ENCODE assay signal across 1 cellular context in the genomic region with DNA sequence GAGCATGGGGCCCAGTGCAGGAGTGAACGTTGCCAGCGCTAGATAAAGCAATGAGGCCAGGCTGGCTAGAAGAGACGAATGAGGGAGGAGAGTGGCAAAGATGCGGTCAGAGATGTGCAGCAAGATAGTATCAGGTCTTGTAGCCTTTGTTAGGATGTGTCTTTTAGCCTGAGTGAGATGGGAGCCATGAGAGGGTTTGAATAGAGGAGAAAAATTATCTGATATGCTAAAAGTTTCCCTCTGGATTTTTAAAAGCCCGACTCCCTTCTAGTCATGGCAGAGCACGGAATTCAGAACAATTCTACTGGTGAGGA.
TF ChIP-seq lines count a peak whose summit lies in the region.

No MANE protein-coding gene starts in this region.

TF ChIP-seq in GM23338, 12 proteins besides CTCF, POLR2A, EP300 and RAD21 (continued from another document):
- TF ChIP-seq, protein P1, sequence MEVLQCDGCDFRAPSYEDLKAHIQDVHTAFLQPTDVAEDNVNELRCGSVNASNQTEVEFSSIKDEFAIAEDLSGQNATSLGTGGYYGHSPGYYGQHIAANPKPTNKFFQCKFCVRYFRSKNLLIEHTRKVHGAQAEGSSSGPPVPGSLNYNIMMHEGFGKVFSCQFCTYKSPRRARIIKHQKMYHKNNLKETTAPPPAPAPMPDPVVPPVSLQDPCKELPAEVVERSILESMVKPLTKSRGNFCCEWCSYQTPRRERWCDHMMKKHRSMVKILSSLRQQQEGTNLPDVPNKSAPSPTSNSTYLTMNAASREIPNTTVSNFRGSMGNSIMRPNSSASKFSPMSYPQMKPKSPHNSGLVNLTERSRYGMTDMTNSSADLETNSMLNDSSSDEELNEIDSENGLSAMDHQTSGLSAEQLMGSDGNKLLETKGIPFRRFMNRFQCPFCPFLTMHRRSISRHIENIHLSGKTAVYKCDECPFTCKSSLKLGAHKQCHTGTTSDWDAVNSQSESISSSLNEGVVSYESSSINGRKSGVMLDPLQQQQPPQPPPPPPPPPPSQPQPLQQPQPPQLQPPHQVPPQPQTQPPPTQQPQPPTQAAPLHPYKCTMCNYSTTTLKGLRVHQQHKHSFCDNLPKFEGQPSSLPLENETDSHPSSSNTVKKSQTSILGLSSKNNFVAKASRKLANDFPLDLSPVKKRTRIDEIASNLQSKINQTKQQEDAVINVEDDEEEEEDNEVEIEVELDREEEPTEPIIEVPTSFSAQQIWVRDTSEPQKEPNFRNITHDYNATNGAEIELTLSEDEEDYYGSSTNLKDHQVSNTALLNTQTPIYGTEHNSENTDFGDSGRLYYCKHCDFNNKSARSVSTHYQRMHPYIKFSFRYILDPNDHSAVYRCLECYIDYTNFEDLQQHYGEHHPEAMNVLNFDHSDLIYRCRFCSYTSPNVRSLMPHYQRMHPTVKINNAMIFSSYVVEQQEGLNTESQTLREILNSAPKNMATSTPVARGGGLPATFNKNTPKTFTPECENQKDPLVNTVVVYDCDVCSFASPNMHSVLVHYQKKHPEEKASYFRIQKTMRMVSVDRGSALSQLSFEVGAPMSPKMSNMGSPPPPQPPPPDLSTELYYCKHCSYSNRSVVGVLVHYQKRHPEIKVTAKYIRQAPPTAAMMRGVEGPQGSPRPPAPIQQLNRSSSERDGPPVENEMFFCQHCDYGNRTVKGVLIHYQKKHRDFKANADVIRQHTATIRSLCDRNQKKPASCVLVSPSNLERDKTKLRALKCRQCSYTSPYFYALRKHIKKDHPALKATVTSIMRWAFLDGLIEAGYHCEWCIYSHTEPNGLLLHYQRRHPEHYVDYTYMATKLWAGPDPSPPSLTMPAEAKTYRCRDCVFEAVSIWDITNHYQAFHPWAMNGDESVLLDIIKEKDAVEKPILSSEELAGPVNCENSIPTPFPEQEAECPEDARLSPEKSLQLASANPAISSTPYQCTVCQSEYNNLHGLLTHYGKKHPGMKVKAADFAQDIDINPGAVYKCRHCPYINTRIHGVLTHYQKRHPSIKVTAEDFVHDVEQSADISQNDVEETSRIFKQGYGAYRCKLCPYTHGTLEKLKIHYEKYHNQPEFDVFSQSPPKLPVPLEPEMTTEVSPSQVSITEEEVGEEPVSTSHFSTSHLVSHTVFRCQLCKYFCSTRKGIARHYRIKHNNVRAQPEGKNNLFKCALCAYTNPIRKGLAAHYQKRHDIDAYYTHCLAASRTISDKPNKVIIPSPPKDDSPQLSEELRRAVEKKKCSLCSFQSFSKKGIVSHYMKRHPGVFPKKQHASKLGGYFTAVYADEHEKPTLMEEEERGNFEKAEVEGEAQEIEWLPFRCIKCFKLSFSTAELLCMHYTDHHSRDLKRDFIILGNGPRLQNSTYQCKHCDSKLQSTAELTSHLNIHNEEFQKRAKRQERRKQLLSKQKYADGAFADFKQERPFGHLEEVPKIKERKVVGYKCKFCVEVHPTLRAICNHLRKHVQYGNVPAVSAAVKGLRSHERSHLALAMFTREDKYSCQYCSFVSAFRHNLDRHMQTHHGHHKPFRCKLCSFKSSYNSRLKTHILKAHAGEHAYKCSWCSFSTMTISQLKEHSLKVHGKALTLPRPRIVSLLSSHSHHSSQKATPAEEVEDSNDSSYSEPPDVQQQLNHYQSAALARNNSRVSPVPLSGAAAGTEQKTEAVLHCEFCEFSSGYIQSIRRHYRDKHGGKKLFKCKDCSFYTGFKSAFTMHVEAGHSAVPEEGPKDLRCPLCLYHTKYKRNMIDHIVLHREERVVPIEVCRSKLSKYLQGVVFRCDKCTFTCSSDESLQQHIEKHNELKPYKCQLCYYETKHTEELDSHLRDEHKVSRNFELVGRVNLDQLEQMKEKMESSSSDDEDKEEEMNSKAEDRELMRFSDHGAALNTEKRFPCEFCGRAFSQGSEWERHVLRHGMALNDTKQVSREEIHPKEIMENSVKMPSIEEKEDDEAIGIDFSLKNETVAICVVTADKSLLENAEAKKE (CRISPR knock-in tag; IDR thresholded peaks at IDR 0.05), result no peak
- no peak for TF ChIP-seq EZH2phosphoT487 (IDR thresholded peaks at IDR 0.05; ENCODE audit: unreplicated experiment)
- no peak for TF ChIP-seq EZH2 (IDR thresholded peaks at IDR 0.05; ENCODE audit: low read depth, unreplicated experiment)
- no peak for TF ChIP-seq NANOG (IDR thresholded peaks at IDR 0.05; ENCODE audit: borderline replicate concordance)
- TF ChIP-seq ZNF331 (CRISPR knock-in tag; IDR thresholded peaks at IDR 0.05; ENCODE audit: low read depth), result no peak
TF ChIP-seq in GM23338: peak in this region for 0.
